20 cellular contexts compared by ENCODE assay signal in the genomic region with DNA sequence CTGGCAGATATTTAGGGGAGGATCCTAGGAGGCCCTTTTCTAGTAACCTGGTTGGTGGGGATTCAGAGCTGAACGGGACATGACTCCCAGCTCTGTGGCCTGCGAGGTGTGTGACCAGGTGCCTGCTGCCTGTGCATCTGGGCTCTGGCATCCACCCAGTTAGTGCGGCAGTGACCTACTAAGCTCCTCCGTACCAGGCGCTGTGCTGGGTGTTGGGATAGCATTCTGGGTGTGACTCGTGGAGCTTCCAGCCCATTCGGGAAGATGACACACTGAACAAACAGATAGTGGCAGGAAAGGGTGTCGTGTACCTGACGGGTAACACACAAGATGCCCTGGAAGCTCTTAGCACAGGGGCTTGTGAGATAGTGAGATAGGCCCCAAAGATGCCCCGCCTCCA.
"Had no signal": no experiment of that assay in that cellular context is flagged by ENCODE, and none has a peak within 500 bp of the region (broad histone marks: within the 10 kb centered on the region; RNA-seq: fewer than 3 reads in every experiment).

No MANE protein-coding gene starts in this region.

- H3K27ac ChIP-seq: left ventricle myocardium inferior, skin epidermis, thoracic aorta, uterus had no signal

- H3K36me3 ChIP-seq: uterus had no signal

- H3K9me3 ChIP-seq: esophagus muscularis mucosa, left ventricle myocardium inferior, thoracic aorta, uterus had no signal

- H3K27me3 ChIP-seq: esophagus muscularis mucosa, uterus had no signal

- H3K4me1 ChIP-seq: uterus had no signal

- H3K4me3 ChIP-seq: esophagus muscularis mucosa, left ventricle myocardium inferior, skin epidermis, thoracic aorta, uterus had no signal

- DNase-seq: activated CD4-positive, alpha-beta T cell treated with anti-CD3 and anti-CD28 coated beads, Interleukin-2, amount 10 ng/mL, durations not matched to agents 7 days and 5 days; activated CD4-positive, CD25-positive, alpha-beta regulatory T cell treated with anti-CD3 and anti-CD28 coated beads, Interleukin-2, amount 50 U/mL, for 72 hours; activated CD8-positive, alpha-beta T cell treated with anti-CD3 and anti-CD28 coated beads for 36 hours; activated naive CD8-positive, alpha-beta T cell treated with anti-CD3 and anti-CD28 coated beads, Interleukin-2, amount 50 U/mL, for 24 hours; activated T-cell treated with anti-CD3 and anti-CD28 coated beads, Interleukin-2, amount 50 U/mL, for 48 hours; amygdala; central memory CD4-positive, alpha-beta T cell; foreskin melanocyte; left ventricle myocardium inferior; midbrain; naive thymus-derived CD4-positive, alpha-beta T cell; occipital lobe; stimulated activated CD4-positive, alpha-beta T cell treated with anti-CD3 and anti-CD28 coated beads, Interleukin-4, amount 100 ng/mL, for 24 hours; T-helper 9 cell; uterus had no signal

- ATAC-seq: activated CD8-positive, alpha-beta T cell treated with anti-CD3 and anti-CD28 coated beads for 36 hours; activated naive CD8-positive, alpha-beta T cell treated with anti-CD3 and anti-CD28 coated beads, Interleukin-2, amount 50 U/mL, for 24 hours; naive thymus-derived CD4-positive, alpha-beta T cell; sciatic nerve; stimulated activated effector memory CD8-positive, alpha-beta T cell treated with anti-CD3 and anti-CD28 coated beads, Interleukin-12 subunit alpha, Interleukin-12 subunit beta, amount 100 ng/mL, for 72 hours had no signal
